8 cellular contexts compared by ENCODE assay signal in the genomic region with DNA sequence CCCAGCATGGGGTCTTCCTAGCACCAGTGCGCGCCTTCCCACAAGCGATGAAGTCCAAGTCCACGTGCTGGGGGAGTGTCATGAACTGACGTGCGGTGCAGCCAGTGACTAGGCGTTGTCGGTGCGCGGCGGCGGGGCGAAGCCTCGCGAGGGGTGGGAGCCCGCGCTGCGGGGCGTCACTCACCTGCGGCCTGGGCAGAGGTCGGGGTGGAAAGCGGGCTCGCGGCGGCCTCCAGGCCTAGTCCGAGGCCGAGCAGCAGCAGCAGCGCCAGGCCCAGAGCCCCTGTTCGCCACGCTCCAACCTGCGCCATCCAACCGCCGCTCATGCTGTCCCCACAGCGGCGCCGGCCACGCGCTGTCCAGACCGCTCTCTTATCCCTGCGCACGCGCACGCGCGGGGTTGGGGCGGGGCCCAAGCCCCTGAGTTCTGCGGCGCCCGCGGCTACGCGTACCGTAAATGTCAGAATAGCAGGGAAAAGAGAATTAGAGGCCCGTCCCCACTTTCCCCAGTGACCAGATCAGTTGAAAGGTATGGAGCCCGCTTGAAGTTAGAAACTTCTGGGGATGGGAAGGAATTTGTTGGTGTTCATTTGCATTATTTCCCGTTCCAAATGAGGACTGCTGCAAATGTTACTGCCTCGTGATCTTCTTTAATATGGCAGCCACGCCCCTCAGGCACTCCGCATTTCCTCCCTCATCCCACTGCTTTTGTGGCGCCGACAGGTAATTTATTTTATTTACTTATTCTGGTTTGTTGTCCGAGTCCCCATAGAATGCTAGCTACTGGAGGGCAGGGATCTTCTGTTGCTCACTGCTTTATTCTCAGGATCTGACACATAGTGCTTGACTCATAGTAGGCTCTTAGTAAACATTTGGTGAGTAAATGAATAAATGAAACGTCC. TPM values are rescaled to one million over a fixed set of nuclear protein-coding genes. Genes with fewer than 3 reads are reported as not detected.
DNase-seq lines count a peak whose midpoint lies in the region; ATAC-seq and TF ChIP-seq lines count a peak whose summit lies in the region.

A gene (minus strand): TSS at position 394 of the 902 bp plus-strand sequence. CDS start 68 bp downstream, at position 326.

- H2AFZ ChIP-seq in fibroblast of lung (ENCODE audit: low read length), result peak within 1 kb of the TSS; percentile 52

- H3K9me3 ChIP-seq in KOPT-K1 (ENCODE audit: insufficient read depth, low read length, poor library complexity, severe bottlenecking) (no peaks in the 10 kb centered on the region), Panc1 (ENCODE audit: control insufficient read depth, insufficient read depth, low read depth, low read length) (no peaks in the 10 kb centered on the region), fibroblast of lung (ENCODE audit: control insufficient read depth, insufficient read depth, low read depth, low read length) (no peaks in the 10 kb centered on the region)
- H3K9me3 ChIP-seq in naive thymus-derived CD4-positive, alpha-beta T cell (ENCODE audit: control insufficient read depth in 2 of 3, low read length in 3 of 3), result no peaks in the 10 kb centered on the region

- peaks cover 11% of the 10 kb centered on the region for H3K36me3 Mint-ChIP-seq in activated T-helper 1 cell treated with anti-CD3 and anti-CD28 coated beads, Interleukin-12 subunit alpha, Interleukin-12 subunit beta, Interleukin-2, Interleukin-4 antibody, amounts not matched to agents 30 ng/mL and 10 ng/mL and 1 ng/mL, durations not matched to agents 14 hours and 24 hours and 36 hours (ENCODE audit: low read depth)
- peaks cover 0 to 14% (median 0%) of the 10 kb centered on the region in 5 donors for H3K36me3 Mint-ChIP-seq in naive thymus-derived CD4-positive, alpha-beta T cell
- H3K36me3 Mint-ChIP-seq in stimulated activated effector memory CD8-positive, alpha-beta T cell treated with anti-CD3 and anti-CD28 coated beads, Interleukin-12 subunit alpha, Interleukin-12 subunit beta, amount 100 ng/mL, for 72 hours, result peaks cover 67% of the 10 kb centered on the region

- H3K4me3 Mint-ChIP-seq in activated T-helper 1 cell treated with anti-CD3 and anti-CD28 coated beads, Interleukin-12 subunit alpha, Interleukin-12 subunit beta, Interleukin-2, Interleukin-4 antibody, amounts not matched to agents 30 ng/mL and 10 ng/mL and 1 ng/mL, durations not matched to agents 14 hours and 24 hours and 36 hours, result peak within 1 kb of the TSS; percentile 89
- H3K4me3 Mint-ChIP-seq in naive thymus-derived CD4-positive, alpha-beta T cell, result peak within 1 kb of the TSS; percentile 90 to 97 (median 92)
- peak within 1 kb of the TSS; percentile 91 for H3K4me3 Mint-ChIP-seq in stimulated activated effector memory CD8-positive, alpha-beta T cell treated with anti-CD3 and anti-CD28 coated beads, Interleukin-12 subunit alpha, Interleukin-12 subunit beta, amount 100 ng/mL, for 72 hours

- H3K36me3 ChIP-seq in KOPT-K1 (ENCODE audit: insufficient read depth, low read length) (peaks cover 70% of the 10 kb centered on the region), Panc1 (ENCODE audit: control insufficient read depth, insufficient read depth, low read length) (no peaks in the 10 kb centered on the region; the same call in 1 of the 2 replicates), fibroblast of lung (ENCODE audit: control insufficient read depth, insufficient read depth, low read length) (peaks cover 7% of the 10 kb centered on the region)
- H3K36me3 ChIP-seq in naive thymus-derived CD4-positive, alpha-beta T cell (ENCODE audit: control insufficient read depth in 2 of 3, insufficient read depth in 3 of 3, low read length in 3 of 3), result peaks cover 0 to 49% (median 0%) of the 10 kb centered on the region in 3 experiments

- peak within 1 kb of the TSS; percentile 87 for H3K4me2 ChIP-seq in fibroblast of lung (ENCODE audit: extremely low read depth, insufficient read depth, low read length)

- H3K9ac ChIP-seq in fibroblast of lung (ENCODE audit: insufficient read depth, low read length), result peak within 1 kb of the TSS; percentile 65

- no peak for TF ChIP-seq CTCF in Panc1 (IDR thresholded peaks at IDR 0.05)
- TF ChIP-seq CTCF in fibroblast of lung (conservative IDR thresholded peaks at IDR 0.05 in 1 of 2, IDR thresholded peaks at IDR 0.05 in 1 of 2; ENCODE audit: low read depth in 1 of 2, low read length in 2 of 2), result no peak

- ATAC-seq in GM21528 (IDR thresholded peaks at IDR 0.05; ENCODE audit: low FRiP score, unreplicated experiment), result peak; percentile 62
- peak; percentile 94 for ATAC-seq in Panc1
- ATAC-seq in naive thymus-derived CD4-positive, alpha-beta T cell, result peak; percentile 95
- ATAC-seq in stimulated activated effector memory CD8-positive, alpha-beta T cell treated with anti-CD3 and anti-CD28 coated beads, Interleukin-12 subunit alpha, Interleukin-12 subunit beta, amount 100 ng/mL, for 72 hours, result peak; percentile 92

- no peaks in the 10 kb centered on the region for H3K79me2 ChIP-seq in fibroblast of lung (ENCODE audit: control insufficient read depth, insufficient read depth, low read length)

- CTCF ChIA-PET in Panc1 (lab: Charles Lee), result no interaction called here
- CTCF ChIA-PET in naive thymus-derived CD4-positive, alpha-beta T cell (lab: Charles Lee), result interaction anchor here (1.1 kb wide), 1 partner anchor 12 kb away, joined by 5 read pairs; no protein-coding TSS in a partner anchor

- H3K4me1 Mint-ChIP-seq in activated T-helper 1 cell treated with anti-CD3 and anti-CD28 coated beads, Interleukin-12 subunit alpha, Interleukin-12 subunit beta, Interleukin-2, Interleukin-4 antibody, amounts not matched to agents 30 ng/mL and 10 ng/mL and 1 ng/mL, durations not matched to agents 14 hours and 24 hours and 36 hours (ENCODE audit: low read depth), result peaks cover 31% of the 10 kb centered on the region
- peaks cover 18 to 38% (median 35%) of the 10 kb centered on the region in 7 donors for H3K4me1 Mint-ChIP-seq in naive thymus-derived CD4-positive, alpha-beta T cell
- peaks cover 45% of the 10 kb centered on the region for H3K4me1 Mint-ChIP-seq in stimulated activated effector memory CD8-positive, alpha-beta T cell treated with anti-CD3 and anti-CD28 coated beads, Interleukin-12 subunit alpha, Interleukin-12 subunit beta, amount 100 ng/mL, for 72 hours

- H4K20me1 ChIP-seq in fibroblast of lung (ENCODE audit: control insufficient read depth, extremely low read depth, insufficient read depth, low read length), result no peaks in the 10 kb centered on the region

- POLR2A ChIA-PET in Panc1 (lab: Charles Lee), result no interaction called here
- POLR2A ChIA-PET in naive thymus-derived CD4-positive, alpha-beta T cell (lab: Charles Lee), result interaction anchor here (0.9 to 4.8 kb wide), 3 partner anchors 10 to 14 kb away, joined by 3 to 31 read pairs (median 3); a partner anchor contains a TSS

- peak within 1 kb of the TSS; percentile 81 for H3K27ac Mint-ChIP-seq in activated T-helper 1 cell treated with anti-CD3 and anti-CD28 coated beads, Interleukin-12 subunit alpha, Interleukin-12 subunit beta, Interleukin-2, Interleukin-4 antibody, amounts not matched to agents 30 ng/mL and 10 ng/mL and 1 ng/mL, durations not matched to agents 14 hours and 24 hours and 36 hours
- H3K27ac Mint-ChIP-seq in naive thymus-derived CD4-positive, alpha-beta T cell, result peak within 1 kb of the TSS; percentile 79 to 98 (median 94)
- H3K27ac Mint-ChIP-seq in stimulated activated effector memory CD8-positive, alpha-beta T cell treated with anti-CD3 and anti-CD28 coated beads, Interleukin-12 subunit alpha, Interleukin-12 subunit beta, amount 100 ng/mL, for 72 hours, result peak within 1 kb of the TSS; percentile 46

- no peaks in the 10 kb centered on the region for H3K27me3 Mint-ChIP-seq in activated T-helper 1 cell treated with anti-CD3 and anti-CD28 coated beads, Interleukin-12 subunit alpha, Interleukin-12 subunit beta, Interleukin-2, Interleukin-4 antibody, amounts not matched to agents 30 ng/mL and 10 ng/mL and 1 ng/mL, durations not matched to agents 14 hours and 24 hours and 36 hours (ENCODE audit: insufficient read depth)
- no peaks in the 10 kb centered on the region for H3K27me3 Mint-ChIP-seq in naive thymus-derived CD4-positive, alpha-beta T cell

- BruUV-seq in Panc1 (replicated peaks; lab: Mats Ljungman, UMichigan), result TSS peak; percentile 72

- in situ Hi-C loops in Panc1 (cut with HindIII; ENCODE audit: low pct_unique_long_range_greater_than_20kb, low sequenced_read_pairs), result no loop called here

- H3K4me3 ChIP-seq in Panc1 (ENCODE audit: low read depth in 2 of 2, low read length in 2 of 2) (peak within 1 kb of the TSS; percentile 51 to 78), fibroblast of lung (replicated peaks in 1 of 4; ENCODE audit: control extremely low read depth in 1 of 4, insufficient read depth in 1 of 4, low read depth in 3 of 4, low read length in 4 of 4) (peak within 1 kb of the TSS; percentile 27 to 65 (median 50))
- peak within 1 kb of the TSS; percentile 83 for H3K4me3 ChIP-seq in naive thymus-derived CD4-positive, alpha-beta T cell (ENCODE audit: low read length)

- intact Hi-C loops in Panc1 (cut with micrococcal nuclease; ENCODE audit: unreplicated experiment), result no loop called here
- intact Hi-C loops in activated T-helper 1 cell treated with anti-CD3 and anti-CD28 coated beads, Interleukin-12 subunit alpha, Interleukin-12 subunit beta, Interleukin-2, Interleukin-4 antibody, amounts not matched to agents 30 ng/mL and 10 ng/mL and 1 ng/mL, durations not matched to agents 14 hours and 24 hours and 36 hours (cut with micrococcal nuclease), result loop anchor here (1.0 to 2.0 kb wide), 4 partner anchors 13 to 365 kb away; a partner anchor contains a TSS
- intact Hi-C loops in naive thymus-derived CD4-positive, alpha-beta T cell (cut with micrococcal nuclease), result loop anchor here (1.0 to 10.0 kb wide), 7 partner anchors 13 to 1113 kb away; a partner anchor contains a TSS

- H3K4me1 ChIP-seq in Panc1 (ENCODE audit: control insufficient read depth, insufficient read depth, low read length) (peaks cover 11% of the 10 kb centered on the region), fibroblast of lung (ENCODE audit: control insufficient read depth, extremely low read depth, insufficient read depth, low read length) (peaks cover 9% of the 10 kb centered on the region)
- peaks cover 20 to 22% of the 10 kb centered on the region in 2 donors for H3K4me1 ChIP-seq in naive thymus-derived CD4-positive, alpha-beta T cell (ENCODE audit: control insufficient read depth in 2 of 2, insufficient read depth in 2 of 2, low read length in 2 of 2)

- H3K27me3 ChIP-seq in Panc1 (ENCODE audit: control insufficient read depth, insufficient read depth, low read length), result no peaks in the 10 kb centered on the region
- no peaks in the 10 kb centered on the region for H3K27me3 ChIP-seq in fibroblast of lung (ENCODE audit: control insufficient read depth, insufficient read depth, low read length)
- H3K27me3 ChIP-seq in naive thymus-derived CD4-positive, alpha-beta T cell (ENCODE audit: control insufficient read depth in 2 of 2, insufficient read depth in 2 of 2, low read length in 2 of 2), result no peaks in the 10 kb centered on the region

- DNase-seq in DMS 273 (lab: John Stamatoyannopoulos, UW; ENCODE audit: unreplicated experiment), result peak; percentile 98
- peak; percentile 69 for DNase-seq in Panc1 (ENCODE audit: low read depth, low spot score)
- peak; percentile 84 for DNase-seq in activated T-helper 1 cell treated with anti-CD3 and anti-CD28 coated beads, Interleukin-12 subunit alpha, Interleukin-12 subunit beta, Interleukin-2, Interleukin-4 antibody, amounts not matched to agents 30 ng/mL and 10 ng/mL and 1 ng/mL, durations not matched to agents 14 hours and 24 hours and 36 hours (ENCODE audit: low spot score)
- DNase-seq in fibroblast of lung (ENCODE audit: low read depth in 2 of 2), result peak; percentile 86 to 89
- DNase-seq in naive thymus-derived CD4-positive, alpha-beta T cell, result peak; percentile 84 to 90 (median 89)
- peak; percentile 77 to 95 for DNase-seq in stimulated activated effector memory CD8-positive, alpha-beta T cell treated with anti-CD3 and anti-CD28 coated beads, Interleukin-12 subunit alpha, Interleukin-12 subunit beta, amount 100 ng/mL, for 72 hours (ENCODE audit: low spot score in 2 of 2)

- H3K9me3 Mint-ChIP-seq in activated T-helper 1 cell treated with anti-CD3 and anti-CD28 coated beads, Interleukin-12 subunit alpha, Interleukin-12 subunit beta, Interleukin-2, Interleukin-4 antibody, amounts not matched to agents 30 ng/mL and 10 ng/mL and 1 ng/mL, durations not matched to agents 14 hours and 24 hours and 36 hours, result no peaks in the 10 kb centered on the region
- no peaks in the 10 kb centered on the region for H3K9me3 Mint-ChIP-seq in naive thymus-derived CD4-positive, alpha-beta T cell
- H3K9me3 Mint-ChIP-seq in stimulated activated effector memory CD8-positive, alpha-beta T cell treated with anti-CD3 and anti-CD28 coated beads, Interleukin-12 subunit alpha, Interleukin-12 subunit beta, amount 100 ng/mL, for 72 hours, result no peaks in the 10 kb centered on the region

- H3K27ac ChIP-seq in KOPT-K1 (ENCODE audit: low read depth, low read length, poor library complexity, severe bottlenecking), result peak within 1 kb of the TSS; percentile 86
- H3K27ac ChIP-seq in Panc1 (ENCODE audit: low read length), result peak within 1 kb of the TSS; percentile 86
- peak within 1 kb of the TSS; percentile 61 for H3K27ac ChIP-seq in fibroblast of lung (ENCODE audit: insufficient read depth, low read length)
- peak within 1 kb of the TSS; percentile 89 for H3K27ac ChIP-seq in naive thymus-derived CD4-positive, alpha-beta T cell (ENCODE audit: low read depth, low read length)

RNA-seq across cellular contexts. Expression of the gene that starts here (rescaled TPM):
- total RNA-seq in Panc1 (2021; ENCODE audit: unreplicated experiment) (120 TPM), fibroblast of lung (9.8 and 22.6 TPM in 2 replicates)
- polyA plus RNA-seq in Panc1 (2012; ENCODE audit: insufficient read length), result 142 TPM
- 122 and 126 TPM in 2 replicates for total RNA-seq in activated T-helper 1 cell treated with anti-CD3 and anti-CD28 coated beads, Interleukin-12 subunit alpha, Interleukin-12 subunit beta, Interleukin-2, Interleukin-4 antibody, amounts not matched to agents 30 ng/mL and 10 ng/mL and 1 ng/mL, durations not matched to agents 14 hours and 24 hours and 36 hours
- polyA plus RNA-seq in fibroblast of lung, result 13.9 and 29.1 TPM in 2 replicates
- polyA plus RNA-seq in fibroblast of lung (2012), result 24.4 and 49.0 TPM in 2 replicates
- polyA minus RNA-seq in fibroblast of lung (ENCODE audit: low replicate concordance), result 19.4 and 23.0 TPM in 2 replicates
- 10 to 100 TPM; 20.5 to 52.0 (median 27.2) TPM for total RNA-seq in naive thymus-derived CD4-positive, alpha-beta T cell
- 10 to 100 TPM; 42.2 to 44.0 TPM for polyA plus RNA-seq in naive thymus-derived CD4-positive, alpha-beta T cell

Comparison
In these comparisons a context has a peak if more than half of its experiments do, and no peak if none do; other contexts are left out.
1. Peak in every context shown above with its lines: DNase-seq, ATAC-seq, H3K4me3 ChIP-seq and H3K27ac ChIP-seq.